In genomic region chr15:64653757-64654156, GRCh38 we compare ENCODE assay signal across 11 cellular contexts.
DNase-seq lines count a peak whose midpoint lies in the region; ATAC-seq and TF ChIP-seq lines count a peak whose summit lies in the region.
"Had no signal": no experiment of that assay in that cellular context is flagged by ENCODE, and none has a peak within 500 bp of the region (broad histone marks: within the 10 kb centered on the region; RNA-seq: fewer than 3 reads in every experiment).

No MANE protein-coding gene starts in this region.

- no peak for TF ChIP-seq POLR2A in Peyer's patch (IDR thresholded peaks at IDR 0.05)

- no peaks in the 10 kb centered on the region for H3K36me3 ChIP-seq in Peyer's patch
- peaks cover 3% of the 10 kb centered on the region for H3K36me3 ChIP-seq in effector memory CD4-positive, alpha-beta T cell (ENCODE audit: control insufficient read depth, insufficient read depth, low read length)

- H3K4me3 ChIP-seq in GM12865 (ENCODE audit: low read depth, low read length) (no peak overlapping the region), Peyer's patch (no peak overlapping the region), foreskin fibroblast (ENCODE audit: low read depth in 1 of 2, low read length in 2 of 2) (no peak overlapping the region)
- no peak overlapping the region for H3K4me3 ChIP-seq in effector memory CD4-positive, alpha-beta T cell (ENCODE audit: insufficient read depth, low read depth, low read length, poor library complexity, severe bottlenecking)
- H3K4me3 ChIP-seq: SK-N-MC had no signal

- H3K9me3 ChIP-seq in Peyer's patch = no peaks in the 10 kb centered on the region
- H3K9me3 ChIP-seq in effector memory CD4-positive, alpha-beta T cell (ENCODE audit: control insufficient read depth, low read length) = no peaks in the 10 kb centered on the region

- H3K27ac ChIP-seq in 22Rv1 (no peak overlapping the region), Peyer's patch (no peak overlapping the region)
- no peak overlapping the region for H3K27ac ChIP-seq in effector memory CD4-positive, alpha-beta T cell (ENCODE audit: insufficient read depth, low read length, poor library complexity, severe bottlenecking)
- H3K27ac ChIP-seq: SK-N-MC had no signal

- H3K27me3 ChIP-seq in Peyer's patch = no peaks in the 10 kb centered on the region
- H3K27me3 ChIP-seq in effector memory CD4-positive, alpha-beta T cell (replicated peaks; ENCODE audit: control insufficient read depth, insufficient read depth, low read length, poor library complexity, severe bottlenecking) = no peaks in the 10 kb centered on the region

- DNase-seq in GM12865 (ENCODE audit: low read depth) (no peak), Peyer's patch (no peak), foreskin fibroblast (peak in 1 of 2 donors; percentile 35), occipital lobe (lab: John Stamatoyannopoulos, UW) (no peak)
- DNase-seq in effector memory CD4-positive, alpha-beta T cell = no peak
- DNase-seq: activated naive CD8-positive, alpha-beta T cell treated with anti-CD3 and anti-CD28 coated beads, Interleukin-2, amount 50 U/mL, for 24 hours; stimulated activated naive CD4-positive, alpha-beta T cell treated with Interleukin-2 at 50 U/mL for 16 hours had no signal

- H3K4me1 ChIP-seq in Peyer's patch = peaks cover 0 to 19% (median 3%) of the 10 kb centered on the region in 4 donors
- peaks cover 25% of the 10 kb centered on the region for H3K4me1 ChIP-seq in effector memory CD4-positive, alpha-beta T cell (ENCODE audit: control insufficient read depth, insufficient read depth, low read length, poor library complexity, severe bottlenecking)

- TF ChIP-seq CTCF in 22Rv1 (IDR thresholded peaks at IDR 0.05) = peak; percentile 58
- peak; percentile 26 for TF ChIP-seq CTCF in GM12865 (IDR thresholded peaks at IDR 0.05; ENCODE audit: insufficient read depth, low read depth, low read length, missing control alignments)
- peak in 4 of 6 experiments; percentile 38 to 57 (median 48) for TF ChIP-seq CTCF in Peyer's patch (IDR thresholded peaks at IDR 0.05)
- peak; percentile 16 for TF ChIP-seq CTCF in foreskin fibroblast (IDR thresholded peaks at IDR 0.05; ENCODE audit: low read depth, low read length)

- ATAC-seq in GM21717 (IDR thresholded peaks at IDR 0.05; ENCODE audit: unreplicated experiment) (no peak), HG03439 (IDR thresholded peaks at IDR 0.05; ENCODE audit: unreplicated experiment) (no peak)
- ATAC-seq: activated naive CD8-positive, alpha-beta T cell treated with anti-CD3 and anti-CD28 coated beads, Interleukin-2, amount 50 U/mL, for 24 hours had no signal
